Comparison of ENCODE assay signal across 11 cellular contexts in the genomic region with DNA sequence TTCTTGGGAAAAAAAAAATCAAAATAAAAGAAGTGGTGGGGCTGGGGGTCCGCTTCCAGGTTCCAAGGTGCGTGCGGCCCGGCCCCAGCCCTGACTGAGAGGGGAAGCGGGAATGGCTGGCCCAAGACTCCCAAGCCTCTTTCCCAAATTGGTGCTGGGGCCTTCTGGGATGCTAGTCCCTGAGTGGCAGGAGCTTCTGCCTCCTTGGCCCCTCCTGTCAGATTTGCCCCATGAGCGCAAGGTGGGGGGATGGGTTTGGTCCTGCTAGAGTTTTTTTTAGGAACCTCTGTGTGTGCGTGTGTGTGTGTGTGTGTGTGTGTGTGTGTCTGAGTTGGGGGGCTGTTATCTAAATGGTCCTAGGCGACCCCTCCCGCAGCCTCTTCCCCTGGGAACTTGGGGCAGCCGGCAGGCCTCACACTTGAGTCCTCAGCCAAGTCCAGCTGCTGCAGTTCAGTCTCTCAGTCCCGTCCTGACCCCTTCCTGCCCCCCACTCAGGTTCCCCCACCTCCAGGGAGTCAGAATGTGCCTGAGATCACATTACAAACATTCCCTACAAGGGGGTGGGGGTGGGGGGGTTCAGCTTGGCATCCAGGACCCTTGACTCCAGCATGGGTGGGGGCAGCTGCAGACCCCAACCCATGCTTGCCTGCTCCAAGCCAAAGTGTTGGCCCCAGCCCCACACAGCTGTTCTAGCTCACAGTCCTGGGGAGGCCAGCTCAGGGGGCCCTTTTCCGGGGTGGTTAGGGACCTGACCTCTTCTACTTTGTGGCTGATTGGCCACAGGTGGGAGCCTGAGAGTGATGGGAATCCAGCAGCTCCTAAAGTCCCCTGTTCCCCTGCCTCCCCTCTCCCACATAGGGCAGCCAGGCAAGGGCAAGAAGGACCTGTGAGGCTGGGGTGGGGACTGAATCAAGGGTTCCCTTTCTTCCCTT. TPM values are rescaled to one million over a fixed set of nuclear protein-coding genes. Genes with fewer than 3 reads are reported as not detected.
DNase-seq lines count a peak whose midpoint lies in the region; ATAC-seq and TF ChIP-seq lines count a peak whose summit lies in the region.
"Had no signal": no experiment of that assay in that cellular context is flagged by ENCODE, and none has a peak within 500 bp of the region (broad histone marks: within the 10 kb centered on the region; RNA-seq: fewer than 3 reads in every experiment).

No MANE protein-coding gene starts in this region.

- peaks cover 2% of the 10 kb centered on the region for H3K9me3 Mint-ChIP-seq in mesothelial cell of epicardium
- H3K9me3 Mint-ChIP-seq: activated B cell treated with CpG ODN at 0.5 μM for 24 hours had no signal

- peaks cover 10% of the 10 kb centered on the region; the same call in 1 of the 2 replicates for H3K27me3 ChIP-seq in SK-N-SH (ENCODE audit: insufficient read depth)
- H3K27me3 ChIP-seq in tibial nerve: no peaks in the 10 kb centered on the region
- H3K27me3 ChIP-seq: body of pancreas had no signal

- TF ChIP-seq EP300 in SK-N-SH (IDR thresholded peaks at IDR 0.05; ENCODE audit: borderline replicate concordance in 1 of 2, low read depth in 1 of 2, low read length in 1 of 2) (no peak), tibial nerve (IDR thresholded peaks at IDR 0.05) (no peak)

- no peaks in the 10 kb centered on the region for H3K36me3 ChIP-seq in SK-N-SH (replicated peaks in 1 of 2; ENCODE audit: control insufficient read depth in 1 of 2, insufficient read depth in 2 of 2, low read length in 1 of 2)
- no peaks in the 10 kb centered on the region for H3K36me3 ChIP-seq in tibial nerve

- H3K4me1 Mint-ChIP-seq in mesothelial cell of epicardium: peaks cover 23% of the 10 kb centered on the region

- peak overlapping the region; percentile 81; the same call in 1 of the 2 replicates for H3K4me2 ChIP-seq in SK-N-SH

- TF ChIP-seq POLR2A in tibial nerve (IDR thresholded peaks at IDR 0.05): no peak

- H3K4me1 ChIP-seq in SK-N-SH (ENCODE audit: control insufficient read depth in 1 of 2, insufficient read depth in 2 of 2, low read depth in 1 of 2, low read length in 1 of 2) (peaks cover 0 to 10% of the 10 kb centered on the region in 2 experiments; a peak in 1 of 4 replicates), tibial nerve (peaks cover 0 to 34% (median 6%) of the 10 kb centered on the region in 4 donors)

- H3K4me3 Mint-ChIP-seq in mesothelial cell of epicardium: peak overlapping the region; percentile 85

- no peak for ATAC-seq in SK-N-SH treated with all-trans-retinoic acid at 6 μM for 48 hours
- no peak for ATAC-seq in HG03342 (IDR thresholded peaks at IDR 0.05; ENCODE audit: unreplicated experiment)
- ATAC-seq in HG03571 (IDR thresholded peaks at IDR 0.05; ENCODE audit: unreplicated experiment): no peak
- ATAC-seq: body of pancreas had no signal

- TF ChIP-seq RAD21 in SK-N-SH (IDR thresholded peaks at IDR 0.05; ENCODE audit: low read length): no peak

- 50% methylated on average over 11 of the region's 12 CpGs for WGBS in SK-N-SH (ENCODE audit: low lambda C conversion rate)
- 43 to 56% methylated on average over 7 to 12 of the region's 12 CpGs for WGBS in tibial nerve, 2 donors

- H3K9me3 ChIP-seq in SK-N-SH (no peaks in the 10 kb centered on the region), tibial nerve (no peaks in the 10 kb centered on the region)
- H3K9me3 ChIP-seq: body of pancreas had no signal

- H3K27ac Mint-ChIP-seq in mesothelial cell of epicardium: no peak overlapping the region
- H3K27ac Mint-ChIP-seq: activated B cell treated with CpG ODN at 0.5 μM for 24 hours had no signal

- no peaks in the 10 kb centered on the region for H3F3A ChIP-seq in SK-N-SH (replicated peaks; ENCODE audit: insufficient read depth)

- CTCF ChIA-PET in SK-N-SH (lab: Yijun Ruan, JAX): interaction anchor here (1.2 to 6.6 kb wide), 3 partner anchors 13 to 235 kb away, joined by 3 to 52 read pairs (median 3); no protein-coding TSS in a partner anchor

- no peaks in the 10 kb centered on the region for H3K27me3 Mint-ChIP-seq in mesothelial cell of epicardium (ENCODE audit: low read depth)

- in situ Hi-C loops in GM13977 (cut with MboI; ENCODE audit: low pct_unique_long_range_greater_than_20kb, low sequenced_read_pairs, unreplicated experiment): no loop called here

- peaks cover under 1% of the 10 kb centered on the region for H3K36me3 Mint-ChIP-seq in mesothelial cell of epicardium

- POLR2A ChIA-PET in SK-N-SH (lab: Yijun Ruan, JAX): no interaction called here

- no peaks in the 10 kb centered on the region for H3K79me2 ChIP-seq in SK-N-SH (ENCODE audit: insufficient read depth)

- peaks cover 2% of the 10 kb centered on the region; the same call in 1 of the 2 replicates for H4K20me1 ChIP-seq in SK-N-SH (ENCODE audit: insufficient read depth)

- DNase-seq in SK-N-SH (no peak), coronary artery (ENCODE audit: low spot score) (peak; percentile 61), mesothelial cell of epicardium (ENCODE audit: low spot score in 2 of 2, unreplicated experiment in 2 of 2) (peak; percentile 8 to 34), tibial nerve (ENCODE audit: low spot score in 2 of 2) (no peak), GM13977 (ENCODE audit: low spot score) (no peak)
- DNase-seq: activated B cell treated with CpG ODN at 0.5 μM for 24 hours; NK-92 treated with Interleukin-12 subunit alpha and Interleukin-12 subunit beta, amount 100 ng/mL, for 24 hours had no signal

- H3K4me3 ChIP-seq in SK-N-SH (ENCODE audit: low read depth in 2 of 2, low read length in 1 of 2): no peak overlapping the region
- peak overlapping the region; percentile 71 for H3K4me3 ChIP-seq in coronary artery
- peak overlapping the region in 3 of 4 donors; percentile 72 to 83 (median 77) for H3K4me3 ChIP-seq in tibial nerve
- H3K4me3 ChIP-seq: body of pancreas had no signal

- no peak overlapping the region for H2AFZ ChIP-seq in SK-N-SH (ENCODE audit: low read depth)

- no peaks in the 10 kb centered on the region for H3K9me2 ChIP-seq in SK-N-SH

- H3K27ac ChIP-seq in SK-N-SH (ENCODE audit: low read depth in 2 of 2, low read length in 1 of 2) (no peak overlapping the region), coronary artery (no peak overlapping the region), tibial nerve (peak overlapping the region in 3 of 4 donors; percentile 59 to 90 (median 64))
- H3K27ac ChIP-seq: body of pancreas had no signal

- no peak overlapping the region for H3K9ac ChIP-seq in SK-N-SH

- TF ChIP-seq CTCF in SK-N-SH (IDR thresholded peaks at IDR 0.05) (no peak), coronary artery (IDR thresholded peaks at IDR 0.05) (no peak), mesothelial cell of epicardium (IDR thresholded peaks at IDR 0.05; ENCODE audit: unreplicated experiment) (no peak), tibial nerve (IDR thresholded peaks at IDR 0.05) (no peak), GM13977 (IDR thresholded peaks at IDR 0.05; ENCODE audit: extremely low read depth, insufficient read depth, missing control alignments) (no peak)

TF ChIP-seq in SK-N-SH, 30 proteins besides CTCF, POLR2A, EP300 and RAD21 (continues in another document):
- TF ChIP-seq TEAD4 (IDR thresholded peaks at IDR 0.05; ENCODE audit: borderline replicate concordance, insufficient read depth): no peak
- no peak for TF ChIP-seq MXI1 (IDR thresholded peaks at IDR 0.05; ENCODE audit: low read depth, low read length)
- no peak for TF ChIP-seq NRF1 (IDR thresholded peaks at IDR 0.05; ENCODE audit: low read depth, low read length)
- TF ChIP-seq TAF1 (IDR thresholded peaks at IDR 0.05; ENCODE audit: borderline replicate concordance, low read depth, low read length): no peak
- no peak for TF ChIP-seq TCF12 (IDR thresholded peaks at IDR 0.05)
- TF ChIP-seq, protein P1, sequence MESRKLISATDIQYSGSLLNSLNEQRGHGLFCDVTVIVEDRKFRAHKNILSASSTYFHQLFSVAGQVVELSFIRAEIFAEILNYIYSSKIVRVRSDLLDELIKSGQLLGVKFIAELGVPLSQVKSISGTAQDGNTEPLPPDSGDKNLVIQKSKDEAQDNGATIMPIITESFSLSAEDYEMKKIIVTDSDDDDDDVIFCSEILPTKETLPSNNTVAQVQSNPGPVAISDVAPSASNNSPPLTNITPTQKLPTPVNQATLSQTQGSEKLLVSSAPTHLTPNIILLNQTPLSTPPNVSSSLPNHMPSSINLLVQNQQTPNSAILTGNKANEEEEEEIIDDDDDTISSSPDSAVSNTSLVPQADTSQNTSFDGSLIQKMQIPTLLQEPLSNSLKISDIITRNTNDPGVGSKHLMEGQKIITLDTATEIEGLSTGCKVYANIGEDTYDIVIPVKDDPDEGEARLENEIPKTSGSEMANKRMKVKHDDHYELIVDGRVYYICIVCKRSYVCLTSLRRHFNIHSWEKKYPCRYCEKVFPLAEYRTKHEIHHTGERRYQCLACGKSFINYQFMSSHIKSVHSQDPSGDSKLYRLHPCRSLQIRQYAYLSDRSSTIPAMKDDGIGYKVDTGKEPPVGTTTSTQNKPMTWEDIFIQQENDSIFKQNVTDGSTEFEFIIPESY (IDR thresholded peaks at IDR 0.05; ENCODE audit: borderline replicate concordance, low read depth): no peak

TF ChIP-seq in SK-N-SH treated with all-trans-retinoic acid at 6 μM for 48 hours, 23 proteins besides CTCF, POLR2A, EP300 and RAD21:
- TF ChIP-seq BACH2 (CRISPR knock-in tag; IDR thresholded peaks at IDR 0.05; ENCODE audit: borderline replicate concordance): no peak
- TF ChIP-seq CSDC2 (CRISPR knock-in tag; IDR thresholded peaks at IDR 0.05): no peak

RNA-seq across cellular contexts. Expression of a gene that starts 4.0 kb away (rescaled TPM):
- polyA plus RNA-seq in SK-N-SH (2012; rRNA removed): 7.5 and 8.4 TPM in 2 replicates
- 3.9 and 6.5 TPM in 2 replicates for polyA plus RNA-seq in SK-N-SH (2012; cell fraction: cytosol; rRNA removed)
- polyA plus RNA-seq in SK-N-SH (2012; cell fraction: nucleus; rRNA removed): 3.8 and 3.9 TPM in 2 replicates
- 69.2 to 71.6 TPM (median 70.1 TPM) in 3 replicates for total RNA-seq in mesothelial cell of epicardium
- total RNA-seq in tibial nerve: 100 to 1,000 TPM in 2 of 4 donors, 10 to 100 TPM in 2; 74.4 to 127 (median 106) TPM

Comparison
In these comparisons a context has a peak if more than half of its experiments do, and no peak if none do; other contexts are left out.
1. DNase-seq: peak in coronary artery (single experiment) and mesothelial cell of epicardium (2 of 2); none in SK-N-SH (single experiment), tibial nerve (0 of 2) and GM13977 (single experiment).
2. H3K27ac ChIP-seq: peak in tibial nerve (3 of 4); none in SK-N-SH (0 of 2) and coronary artery (0 of 2).
3. H3K4me3 ChIP-seq: peak in coronary artery (single experiment) and tibial nerve (3 of 4); none in SK-N-SH (0 of 2).